ENCODE assay signal across 2 cellular contexts in genomic region chr9:99576002-99576401, GRCh38.
TF ChIP-seq lines count a peak whose summit lies in the region.

No MANE protein-coding gene starts in this region.

TF ChIP-seq in GM23338, 12 proteins besides CTCF, POLR2A, EP300 and RAD21 (continued from another document):
- TF ChIP-seq ETS1 (IDR thresholded peaks at IDR 0.05), result no peak
- TF ChIP-seq EZH2phosphoT487 (IDR thresholded peaks at IDR 0.05; ENCODE audit: unreplicated experiment), result no peak
- no peak for TF ChIP-seq ZNF114 (CRISPR knock-in tag; IDR thresholded peaks at IDR 0.05)

TF ChIP-seq in WTC11, 78 proteins besides CTCF, POLR2A, EP300 and RAD21 (continued from another document):
- no peak for TF ChIP-seq NR1H2 (CRISPR knock-in tag; IDR thresholded peaks at IDR 0.05)
- no peak for TF ChIP-seq EMX1 (CRISPR knock-in tag; IDR thresholded peaks at IDR 0.05)
- TF ChIP-seq E2F5 (CRISPR knock-in tag; IDR thresholded peaks at IDR 0.05), result no peak
- TF ChIP-seq TP53 (CRISPR knock-in tag; IDR thresholded peaks at IDR 0.05), result no peak
- no peak for TF ChIP-seq ZBTB21 (CRISPR knock-in tag; IDR thresholded peaks at IDR 0.05; ENCODE audit: borderline replicate concordance)
